Comparison of ENCODE assay signal across 9 cellular contexts in the genomic region with DNA sequence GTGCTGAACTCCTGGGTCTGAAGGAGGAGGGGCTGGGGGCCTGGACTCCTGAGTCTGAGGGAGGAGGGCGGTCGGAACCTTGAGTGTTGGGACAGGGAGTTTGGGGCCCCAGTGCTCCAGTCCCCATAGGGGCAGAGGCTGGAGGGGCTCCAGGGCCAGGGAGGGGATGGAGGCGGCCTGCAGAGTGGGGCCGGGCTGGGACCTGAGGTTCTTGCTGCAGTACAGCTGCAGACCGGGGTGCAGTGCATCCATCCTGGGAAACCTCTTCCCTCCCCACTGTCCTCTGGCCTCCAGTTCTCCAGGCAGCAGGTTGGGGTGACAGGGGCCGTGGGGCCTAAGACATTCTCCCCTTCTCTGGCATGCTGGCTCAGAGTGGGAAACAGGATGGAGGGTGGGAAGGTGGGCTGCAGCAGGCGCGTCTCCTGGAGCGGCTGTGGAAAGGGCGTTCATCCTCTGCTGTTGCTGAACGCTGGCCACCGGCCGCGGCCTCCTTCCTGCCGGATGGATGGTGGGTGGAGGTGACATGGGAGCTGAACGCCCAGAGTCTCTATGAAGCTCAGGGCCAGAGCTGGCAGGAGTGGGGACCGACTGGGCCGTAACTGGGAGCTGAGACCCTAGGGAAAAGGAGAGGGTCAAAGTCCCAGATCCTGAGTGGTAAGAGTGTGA. TPM values are rescaled to one million over a fixed set of nuclear protein-coding genes. Genes with fewer than 3 reads are reported as not detected.
DNase-seq lines count a peak whose midpoint lies in the region; ATAC-seq and TF ChIP-seq lines count a peak whose summit lies in the region.
"Had no signal": no experiment of that assay in that cellular context is flagged by ENCODE, and none has a peak within 500 bp of the region (broad histone marks: within the 10 kb centered on the region; RNA-seq: fewer than 3 reads in every experiment).

No MANE protein-coding gene starts in this region.

- H4K20me1 ChIP-seq in PC-9 (ENCODE audit: insufficient read depth): no peaks in the 10 kb centered on the region

- no CpG with 5 or more reads among the region's 18 CpGs for WGBS in mesendoderm (ENCODE audit: extremely low coverage, insufficient coverage, low lambda C conversion rate)

- H3K4me3 Mint-ChIP-seq in brain: peak overlapping the region; percentile 83 to 90 (median 87)
- H3K4me3 Mint-ChIP-seq in naive thymus-derived CD4-positive, alpha-beta T cell: peak overlapping the region in 3 of 10 donors; percentile 8 to 62 (median 20)

- peak overlapping the region; percentile 81 for H3K56ac ChIP-seq in mesendoderm (ENCODE audit: low read length)

- ATAC-seq in left cardiac atrium: no peak
- no peak for ATAC-seq in naive thymus-derived CD4-positive, alpha-beta T cell

- H3K9ac ChIP-seq in mesendoderm (ENCODE audit: low read length): peak overlapping the region; percentile 68

- H2BK120ac ChIP-seq in mesendoderm (ENCODE audit: low read depth, low read length): no peak overlapping the region

- DNase-seq in left ventricle myocardium inferior: no peak
- no peak for DNase-seq in left cardiac atrium
- no peak for DNase-seq in mesendoderm
- DNase-seq in vagina (ENCODE audit: extremely low spot score in 2 of 2): no peak
- no peak for DNase-seq in PC-9
- DNase-seq in naive thymus-derived CD4-positive, alpha-beta T cell: no peak
- DNase-seq in activated naive CD4-positive, alpha-beta T cell treated with anti-CD3 and anti-CD28 coated beads, Interleukin-2, amount 50 U/mL, for 16 hours: no peak
- DNase-seq: esophagus squamous epithelium had no signal

- no peaks in the 10 kb centered on the region for H3K79me1 ChIP-seq in mesendoderm (ENCODE audit: low read length)

- no peaks in the 10 kb centered on the region for H3K9me2 ChIP-seq in PC-9 (ENCODE audit: insufficient read depth)

- H3F3A ChIP-seq in PC-9 (ENCODE audit: insufficient read depth, low read depth): peaks cover 25% of the 10 kb centered on the region

- H3K4me1 ChIP-seq in left ventricle myocardium inferior (peaks cover 23% of the 10 kb centered on the region), mesendoderm (ENCODE audit: control insufficient read depth, low read depth, low read length) (no peaks in the 10 kb centered on the region), vagina (peaks cover 7% of the 10 kb centered on the region), PC-9 (replicated peaks; ENCODE audit: insufficient read depth) (no peaks in the 10 kb centered on the region)
- peaks cover 4 to 6% of the 10 kb centered on the region in 2 donors for H3K4me1 ChIP-seq in naive thymus-derived CD4-positive, alpha-beta T cell (ENCODE audit: control insufficient read depth in 2 of 2, insufficient read depth in 2 of 2, low read length in 2 of 2)

- no peak overlapping the region for H2AFZ ChIP-seq in PC-9

- no peak overlapping the region for H4K8ac ChIP-seq in mesendoderm (ENCODE audit: low read depth, low read length)

- H3K79me2 ChIP-seq in mesendoderm (ENCODE audit: control insufficient read depth, insufficient read depth, low read length) (peaks cover 4% of the 10 kb centered on the region), PC-9 (ENCODE audit: low read depth) (no peaks in the 10 kb centered on the region)

- no TSS peak for BruUV-seq in PC-9 (replicated peaks; lab: Mats Ljungman, UMichigan)

- no peak overlapping the region for H4K5ac ChIP-seq in mesendoderm (ENCODE audit: low read length)

- no peak overlapping the region for H2BK5ac ChIP-seq in mesendoderm (ENCODE audit: low read length)

- no peaks in the 10 kb centered on the region for H3K9me3 ChIP-seq in left ventricle myocardium inferior (replicated peaks)
- no peaks in the 10 kb centered on the region for H3K9me3 ChIP-seq in vagina
- H3K9me3 ChIP-seq in PC-9 (ENCODE audit: insufficient read depth, low read depth): no peaks in the 10 kb centered on the region
- H3K9me3 ChIP-seq in naive thymus-derived CD4-positive, alpha-beta T cell (ENCODE audit: control insufficient read depth in 2 of 3, low read length in 3 of 3): no peaks in the 10 kb centered on the region
- H3K9me3 ChIP-seq: esophagus squamous epithelium had no signal

- POLR2A ChIA-PET in PC-9 (lab: Charles Lee; ENCODE audit: unreplicated experiment): no interaction called here
- POLR2A ChIA-PET in naive thymus-derived CD4-positive, alpha-beta T cell (lab: Charles Lee): no interaction called here

- H3K36me3 ChIP-seq in left ventricle myocardium inferior (peaks cover 4% of the 10 kb centered on the region), mesendoderm (ENCODE audit: control insufficient read depth, insufficient read depth, low read length) (no peaks in the 10 kb centered on the region), vagina (no peaks in the 10 kb centered on the region), PC-9 (ENCODE audit: low read depth) (no peaks in the 10 kb centered on the region)
- H3K36me3 ChIP-seq in naive thymus-derived CD4-positive, alpha-beta T cell (ENCODE audit: control insufficient read depth in 2 of 3, insufficient read depth in 3 of 3, low read length in 3 of 3): no peaks in the 10 kb centered on the region
- H3K36me3 ChIP-seq: esophagus squamous epithelium had no signal

- H3K4me2 ChIP-seq in mesendoderm (ENCODE audit: low read length): peak overlapping the region; percentile 24
- no peak overlapping the region for H3K4me2 ChIP-seq in PC-9

- no peaks in the 10 kb centered on the region for H3K27me3 Mint-ChIP-seq in brain
- peaks cover 0 to 9% (median 0%) of the 10 kb centered on the region in 5 donors for H3K27me3 Mint-ChIP-seq in naive thymus-derived CD4-positive, alpha-beta T cell

- H3K18ac ChIP-seq in mesendoderm (ENCODE audit: low read length): no peak overlapping the region

- no peak overlapping the region for H3K4ac ChIP-seq in mesendoderm (ENCODE audit: low read depth, low read length)

- no peak for TF ChIP-seq CTCF in left ventricle myocardium inferior (IDR thresholded peaks at IDR 0.05; ENCODE audit: borderline replicate concordance)
- no peak for TF ChIP-seq CTCF in brain (conservative IDR thresholded peaks at IDR 0.05)
- no peak for TF ChIP-seq CTCF in vagina (IDR thresholded peaks at IDR 0.05)
- no peak for TF ChIP-seq CTCF in PC-9 (conservative IDR thresholded peaks at IDR 0.05)

- no peak overlapping the region for H3K23ac ChIP-seq in mesendoderm (ENCODE audit: low read length)

- CTCF ChIA-PET in PC-9 (lab: Charles Lee): no interaction called here
- CTCF ChIA-PET in naive thymus-derived CD4-positive, alpha-beta T cell (lab: Charles Lee): interaction anchor here (1.0 kb wide), 1 partner anchor 17 kb away, joined by 3 read pairs; no protein-coding TSS in a partner anchor

- H3K36me3 Mint-ChIP-seq in brain: peaks cover 26% of the 10 kb centered on the region
- H3K36me3 Mint-ChIP-seq in naive thymus-derived CD4-positive, alpha-beta T cell: no peaks in the 10 kb centered on the region

- no peaks in the 10 kb centered on the region for H3K9me3 Mint-ChIP-seq in brain
- no peaks in the 10 kb centered on the region for H3K9me3 Mint-ChIP-seq in naive thymus-derived CD4-positive, alpha-beta T cell

- H3K27ac Mint-ChIP-seq in brain: peak overlapping the region; percentile 76 to 98 (median 94)
- H3K27ac Mint-ChIP-seq in naive thymus-derived CD4-positive, alpha-beta T cell: peak overlapping the region in 1 of 9 donors; percentile 8

- intact Hi-C loops in left ventricle myocardium inferior (cut with micrococcal nuclease) (no loop called here), left cardiac atrium (cut with DNase I) (no loop called here), vagina (cut with DNase I) (no loop called here), PC-9 (cut with micrococcal nuclease; ENCODE audit: unreplicated experiment) (no loop called here)
- intact Hi-C loops in naive thymus-derived CD4-positive, alpha-beta T cell (cut with micrococcal nuclease): no loop called here

- H3K27ac ChIP-seq in left ventricle myocardium inferior (replicated peaks) (peak overlapping the region; percentile 83), mesendoderm (ENCODE audit: low read depth, low read length) (no peak overlapping the region), vagina (peak overlapping the region; percentile 82), PC-9 (no peak overlapping the region)
- H3K27ac ChIP-seq in naive thymus-derived CD4-positive, alpha-beta T cell (ENCODE audit: low read depth, low read length): no peak overlapping the region

- H3K27me3 ChIP-seq in left ventricle myocardium inferior (ENCODE audit: low read depth) (peaks cover 9% of the 10 kb centered on the region), mesendoderm (ENCODE audit: insufficient read depth, low read length, poor library complexity) (no peaks in the 10 kb centered on the region), vagina (no peaks in the 10 kb centered on the region), PC-9 (ENCODE audit: insufficient read depth, low read depth) (peaks cover 4% of the 10 kb centered on the region; the same call in 1 of the 2 replicates)
- no peaks in the 10 kb centered on the region for H3K27me3 ChIP-seq in naive thymus-derived CD4-positive, alpha-beta T cell (ENCODE audit: control insufficient read depth in 2 of 2, insufficient read depth in 2 of 2, low read length in 2 of 2)

- peaks cover 50% of the 10 kb centered on the region for H3K4me1 Mint-ChIP-seq in brain
- peaks cover 6 to 27% (median 22%) of the 10 kb centered on the region in 7 donors for H3K4me1 Mint-ChIP-seq in naive thymus-derived CD4-positive, alpha-beta T cell

- H3K4me3 ChIP-seq in left ventricle myocardium inferior: peak overlapping the region; percentile 65
- H3K4me3 ChIP-seq in mesendoderm (ENCODE audit: low read length): no peak overlapping the region
- H3K4me3 ChIP-seq in vagina: peak overlapping the region; percentile 50 to 68
- no peak overlapping the region for H3K4me3 ChIP-seq in PC-9
- H3K4me3 ChIP-seq in naive thymus-derived CD4-positive, alpha-beta T cell (ENCODE audit: low read length): no peak overlapping the region

- no peak overlapping the region for H2BK15ac ChIP-seq in mesendoderm (replicated peaks; ENCODE audit: low read depth)

- no peak overlapping the region for H2AK5ac ChIP-seq in mesendoderm (ENCODE audit: low read length)

- no peak for TF ChIP-seq POLR2A in vagina (IDR thresholded peaks at IDR 0.05)

RNA-seq across cellular contexts. Expression of gene BRSK1, which starts 1.6 kb away (rescaled TPM):
- 3.0 TPM for total RNA-seq in left ventricle myocardium inferior
- total RNA-seq in left cardiac atrium: 10 to 100 TPM in 1 of 2 donors, 1 to 10 TPM in 1; 9.1 to 19.5 TPM
- polyA plus RNA-seq in brain (ENCODE audit: insufficient read depth, low read depth, low replicate concordance): 111 TPM
- 11.0 TPM for polyA plus RNA-seq in mesendoderm (2013, experiment 1 of 2)
- polyA plus RNA-seq in mesendoderm (2013, experiment 2 of 2): 10.9 TPM
- total RNA-seq in vagina: 10.1 TPM
- 6.5 and 14.4 TPM in 2 replicates for total RNA-seq in PC-9 (2021)
- total RNA-seq in naive thymus-derived CD4-positive, alpha-beta T cell: 1 to 10 TPM in 3 of 5 experiments, under 1 TPM in 2; 0.41 to 6.3 (median 3.4) TPM
- not detected for polyA plus RNA-seq in naive thymus-derived CD4-positive, alpha-beta T cell

RNA-seq across cellular contexts. Expression of gene HSPBP1, which starts 5.4 kb away (rescaled TPM):
- total RNA-seq in left ventricle myocardium inferior: 29.0 TPM
- total RNA-seq in left cardiac atrium: 10 to 100 TPM; 26.4 to 35.8 TPM
- polyA plus RNA-seq in brain (ENCODE audit: insufficient read depth, low read depth, low replicate concordance): 97.1 TPM
- 45.8 TPM for polyA plus RNA-seq in mesendoderm (2013, experiment 1 of 2)
- 45.6 TPM for polyA plus RNA-seq in mesendoderm (2013, experiment 2 of 2)
- 29.5 TPM for total RNA-seq in vagina
- total RNA-seq in PC-9 (2021): 66.2 and 79.6 TPM in 2 replicates
- 10 to 100 TPM; 15.0 to 30.0 (median 16.0) TPM for total RNA-seq in naive thymus-derived CD4-positive, alpha-beta T cell
- 10 to 100 TPM; 35.4 to 44.7 TPM for polyA plus RNA-seq in naive thymus-derived CD4-positive, alpha-beta T cell

RNA-seq across cellular contexts. Expression of gene PPP6R1, which starts 26.5 kb away (rescaled TPM):
- total RNA-seq in left ventricle myocardium inferior: 39.8 TPM
- 10 to 100 TPM; 37.8 to 42.4 TPM for total RNA-seq in left cardiac atrium
- polyA plus RNA-seq in brain (ENCODE audit: insufficient read depth, low read depth, low replicate concordance): 61.8 TPM
- polyA plus RNA-seq in mesendoderm (2013, experiment 1 of 2): 33.8 TPM
- polyA plus RNA-seq in mesendoderm (2013, experiment 2 of 2): 34.7 TPM
- 30.4 TPM for total RNA-seq in vagina
- 136 and 159 TPM in 2 replicates for total RNA-seq in PC-9 (2021)
- 100 to 1,000 TPM; 151 to 223 (median 168) TPM for total RNA-seq in naive thymus-derived CD4-positive, alpha-beta T cell
- 100 to 1,000 TPM in 1 of 2 donors, 10 to 100 TPM in 1; 39.3 to 103 TPM for polyA plus RNA-seq in naive thymus-derived CD4-positive, alpha-beta T cell

RNA-seq across cellular contexts. Expression of gene TMEM150B, which starts 39.8 kb away (rescaled TPM):
- total RNA-seq in left ventricle myocardium inferior: 2.0 TPM
- total RNA-seq in left cardiac atrium: 1 to 10 TPM; 3.1 to 3.6 TPM
- polyA plus RNA-seq in brain (ENCODE audit: insufficient read depth, low read depth, low replicate concordance): 1.0 TPM
- not detected for polyA plus RNA-seq in mesendoderm (2013, experiment 1 of 2)
- polyA plus RNA-seq in mesendoderm (2013, experiment 2 of 2): 0.08 TPM
- not detected for total RNA-seq in vagina
- not detected in 2 replicates for total RNA-seq in PC-9 (2021)
- 10 to 100 TPM in 1 of 5 experiments, under 1 TPM in 3, not detected in 1; 0.44 to 10.3 (median 0.71) TPM for total RNA-seq in naive thymus-derived CD4-positive, alpha-beta T cell
- polyA plus RNA-seq in naive thymus-derived CD4-positive, alpha-beta T cell: not detected

RNA-seq across cellular contexts. Expression of gene KMT5C, which starts 54.3 kb away (rescaled TPM):
- 5.1 TPM for total RNA-seq in left ventricle myocardium inferior
- total RNA-seq in left cardiac atrium: 1 to 10 TPM; 6.7 to 6.9 TPM
- polyA plus RNA-seq in brain (ENCODE audit: insufficient read depth, low read depth, low replicate concordance): 18.4 TPM
- 9.3 TPM for polyA plus RNA-seq in mesendoderm (2013, experiment 1 of 2)
- 8.7 TPM for polyA plus RNA-seq in mesendoderm (2013, experiment 2 of 2)
- total RNA-seq in vagina: 19.2 TPM
- total RNA-seq in PC-9 (2021): 71.6 and 80.7 TPM in 2 replicates
- 10 to 100 TPM; 21.8 to 63.3 (median 27.2) TPM for total RNA-seq in naive thymus-derived CD4-positive, alpha-beta T cell
- 1 to 10 TPM in 1 of 2 donors, under 1 TPM in 1; 0.84 to 2.9 TPM for polyA plus RNA-seq in naive thymus-derived CD4-positive, alpha-beta T cell

Comparison
In these comparisons a context has a peak if more than half of its experiments do, and no peak if none do; other contexts are left out.
1. H3K27ac ChIP-seq: peak in left ventricle myocardium inferior (single experiment) and vagina (single experiment); none in mesendoderm (single experiment), PC-9 (single experiment) and naive thymus-derived CD4-positive, alpha-beta T cell (single experiment).
2. H3K4me3 ChIP-seq: peak in left ventricle myocardium inferior (single experiment) and vagina (2 of 2); none in mesendoderm (single experiment), PC-9 (single experiment) and naive thymus-derived CD4-positive, alpha-beta T cell (single experiment).